1 cellular context compared by ENCODE assay signal in the genomic region with DNA sequence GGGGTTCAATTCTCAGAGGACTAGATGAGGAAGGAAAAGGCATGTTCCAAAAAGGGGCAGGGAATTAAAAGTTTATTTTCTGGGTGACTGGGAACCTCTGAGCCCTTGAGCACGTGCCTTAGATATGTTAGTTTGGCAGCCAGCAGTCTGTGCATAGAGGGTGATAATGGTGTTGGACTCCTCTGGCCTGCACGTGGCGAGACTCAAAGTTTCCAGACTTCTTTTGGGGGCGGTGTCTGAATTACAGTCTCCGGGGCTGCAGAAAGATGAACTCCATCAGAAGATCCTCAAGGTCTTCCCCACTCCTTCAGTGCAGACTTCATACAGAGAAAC.
A peak's percentile ranks its signal among the peaks of the same experiment; 100 is the strongest.
TF ChIP-seq lines count a peak whose summit lies in the region.

No MANE protein-coding gene starts in this region.

TF ChIP-seq in HepG2, 621 proteins besides CTCF, POLR2A, EP300 and RAD21 (continued from another document and continues in another):
- TF ChIP-seq SOX13 (IDR thresholded peaks at IDR 0.05) (no peak), SOX13 (CRISPR knock-in tag; conservative IDR thresholded peaks at IDR 0.05 in 1 of 2, IDR thresholded peaks at IDR 0.05 in 1 of 2) (no peak), TSC22D2 (CRISPR knock-in tag; IDR thresholded peaks at IDR 0.05; ENCODE audit: borderline replicate concordance) (no peak), SKI (IDR thresholded peaks at IDR 0.05; ENCODE audit: partially characterized antibody) (no peak), RFX1 (IDR thresholded peaks at IDR 0.05) (no peak), CBX2 (IDR thresholded peaks at IDR 0.05; ENCODE audit: low read depth, low read length) (no peak), CBX2 (CRISPR knock-in tag; IDR thresholded peaks at IDR 0.05; ENCODE audit: low read depth) (no peak), ZNF230 (CRISPR knock-in tag; IDR thresholded peaks at IDR 0.05) (0 out of 2 replicates have a peak, but pooled peaks have one; percentile 24), SOX5 (CRISPR knock-in tag; IDR thresholded peaks at IDR 0.05; ENCODE audit: borderline replicate concordance) (no peak), MED1 (CRISPR knock-in tag; IDR thresholded peaks at IDR 0.05) (no peak), CBX1 (IDR thresholded peaks at IDR 0.05; ENCODE audit: low read depth) (no peak), SAP130 (CRISPR knock-in tag; IDR thresholded peaks at IDR 0.05; ENCODE audit: low read depth) (peak; percentile 16; the same call in 1 of the 2 replicates), MAFG (CRISPR knock-in tag; IDR thresholded peaks at IDR 0.05) (no peak), ZSCAN30 (CRISPR knock-in tag; IDR thresholded peaks at IDR 0.05) (no peak), SIN3B (IDR thresholded peaks at IDR 0.05; ENCODE audit: low read length) (no peak), ZBTB3 (CRISPR knock-in tag; IDR thresholded peaks at IDR 0.05; ENCODE audit: borderline replicate concordance, low read depth) (no peak), TGIF2 (CRISPR knock-in tag; IDR thresholded peaks at IDR 0.05) (no peak), NFKBIZ (CRISPR knock-in tag; IDR thresholded peaks at IDR 0.05) (no peak), ZNF766 (CRISPR knock-in tag; IDR thresholded peaks at IDR 0.05; ENCODE audit: borderline replicate concordance) (no peak), ZNF101 (CRISPR knock-in tag; IDR thresholded peaks at IDR 0.05; ENCODE audit: borderline replicate concordance, low read depth) (no peak)
- TF ChIP-seq, protein P1, sequence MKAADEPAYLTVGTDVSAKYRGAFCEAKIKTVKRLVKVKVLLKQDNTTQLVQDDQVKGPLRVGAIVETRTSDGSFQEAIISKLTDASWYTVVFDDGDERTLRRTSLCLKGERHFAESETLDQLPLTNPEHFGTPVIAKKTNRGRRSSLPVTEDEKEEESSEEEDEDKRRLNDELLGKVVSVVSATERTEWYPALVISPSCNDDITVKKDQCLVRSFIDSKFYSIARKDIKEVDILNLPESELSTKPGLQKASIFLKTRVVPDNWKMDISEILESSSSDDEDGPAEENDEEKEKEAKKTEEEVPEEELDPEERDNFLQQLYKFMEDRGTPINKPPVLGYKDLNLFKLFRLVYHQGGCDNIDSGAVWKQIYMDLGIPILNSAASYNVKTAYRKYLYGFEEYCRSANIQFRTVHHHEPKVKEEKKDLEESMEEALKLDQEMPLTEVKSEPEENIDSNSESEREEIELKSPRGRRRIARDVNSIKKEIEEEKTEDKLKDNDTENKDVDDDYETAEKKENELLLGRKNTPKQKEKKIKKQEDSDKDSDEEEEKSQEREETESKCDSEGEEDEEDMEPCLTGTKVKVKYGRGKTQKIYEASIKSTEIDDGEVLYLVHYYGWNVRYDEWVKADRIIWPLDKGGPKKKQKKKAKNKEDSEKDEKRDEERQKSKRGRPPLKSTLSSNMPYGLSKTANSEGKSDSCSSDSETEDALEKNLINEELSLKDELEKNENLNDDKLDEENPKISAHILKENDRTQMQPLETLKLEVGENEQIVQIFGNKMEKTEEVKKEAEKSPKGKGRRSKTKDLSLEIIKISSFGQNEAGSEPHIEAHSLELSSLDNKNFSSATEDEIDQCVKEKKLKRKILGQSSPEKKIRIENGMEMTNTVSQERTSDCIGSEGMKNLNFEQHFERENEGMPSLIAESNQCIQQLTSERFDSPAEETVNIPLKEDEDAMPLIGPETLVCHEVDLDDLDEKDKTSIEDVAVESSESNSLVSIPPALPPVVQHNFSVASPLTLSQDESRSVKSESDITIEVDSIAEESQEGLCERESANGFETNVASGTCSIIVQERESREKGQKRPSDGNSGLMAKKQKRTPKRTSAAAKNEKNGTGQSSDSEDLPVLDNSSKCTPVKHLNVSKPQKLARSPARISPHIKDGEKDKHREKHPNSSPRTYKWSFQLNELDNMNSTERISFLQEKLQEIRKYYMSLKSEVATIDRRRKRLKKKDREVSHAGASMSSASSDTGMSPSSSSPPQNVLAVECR (CRISPR knock-in tag; IDR thresholded peaks at IDR 0.05; ENCODE audit: borderline replicate concordance) = no peak; the same call in 1 of the 2 replicates
- TF ChIP-seq, protein P2, sequence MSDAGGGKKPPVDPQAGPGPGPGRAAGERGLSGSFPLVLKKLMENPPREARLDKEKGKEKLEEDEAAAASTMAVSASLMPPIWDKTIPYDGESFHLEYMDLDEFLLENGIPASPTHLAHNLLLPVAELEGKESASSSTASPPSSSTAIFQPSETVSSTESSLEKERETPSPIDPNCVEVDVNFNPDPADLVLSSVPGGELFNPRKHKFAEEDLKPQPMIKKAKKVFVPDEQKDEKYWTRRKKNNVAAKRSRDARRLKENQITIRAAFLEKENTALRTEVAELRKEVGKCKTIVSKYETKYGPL (CRISPR knock-in tag; IDR thresholded peaks at IDR 0.05) = no peak
- TF ChIP-seq, protein P3, sequence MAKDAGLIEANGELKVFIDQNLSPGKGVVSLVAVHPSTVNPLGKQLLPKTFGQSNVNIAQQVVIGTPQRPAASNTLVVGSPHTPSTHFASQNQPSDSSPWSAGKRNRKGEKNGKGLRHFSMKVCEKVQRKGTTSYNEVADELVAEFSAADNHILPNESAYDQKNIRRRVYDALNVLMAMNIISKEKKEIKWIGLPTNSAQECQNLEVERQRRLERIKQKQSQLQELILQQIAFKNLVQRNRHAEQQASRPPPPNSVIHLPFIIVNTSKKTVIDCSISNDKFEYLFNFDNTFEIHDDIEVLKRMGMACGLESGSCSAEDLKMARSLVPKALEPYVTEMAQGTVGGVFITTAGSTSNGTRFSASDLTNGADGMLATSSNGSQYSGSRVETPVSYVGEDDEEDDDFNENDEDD (CRISPR knock-in tag; IDR thresholded peaks at IDR 0.05; ENCODE audit: borderline replicate concordance) = no peak
- TF ChIP-seq, protein P4, sequence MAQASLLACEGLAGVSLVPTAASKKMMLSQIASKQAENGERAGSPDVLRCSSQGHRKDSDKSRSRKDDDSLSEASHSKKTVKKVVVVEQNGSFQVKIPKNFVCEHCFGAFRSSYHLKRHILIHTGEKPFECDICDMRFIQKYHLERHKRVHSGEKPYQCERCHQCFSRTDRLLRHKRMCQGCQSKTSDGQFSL (CRISPR knock-in tag; IDR thresholded peaks at IDR 0.05) = no peak
- TF ChIP-seq, protein P5, sequence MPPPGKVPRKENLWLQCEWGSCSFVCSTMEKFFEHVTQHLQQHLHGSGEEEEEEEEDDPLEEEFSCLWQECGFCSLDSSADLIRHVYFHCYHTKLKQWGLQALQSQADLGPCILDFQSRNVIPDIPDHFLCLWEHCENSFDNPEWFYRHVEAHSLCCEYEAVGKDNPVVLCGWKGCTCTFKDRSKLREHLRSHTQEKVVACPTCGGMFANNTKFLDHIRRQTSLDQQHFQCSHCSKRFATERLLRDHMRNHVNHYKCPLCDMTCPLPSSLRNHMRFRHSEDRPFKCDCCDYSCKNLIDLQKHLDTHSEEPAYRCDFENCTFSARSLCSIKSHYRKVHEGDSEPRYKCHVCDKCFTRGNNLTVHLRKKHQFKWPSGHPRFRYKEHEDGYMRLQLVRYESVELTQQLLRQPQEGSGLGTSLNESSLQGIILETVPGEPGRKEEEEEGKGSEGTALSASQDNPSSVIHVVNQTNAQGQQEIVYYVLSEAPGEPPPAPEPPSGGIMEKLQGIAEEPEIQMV (CRISPR knock-in tag; IDR thresholded peaks at IDR 0.05; ENCODE audit: low read depth) = 0 out of 2 replicates have a peak, but pooled peaks have one; percentile 16
- TF ChIP-seq, protein P6, sequence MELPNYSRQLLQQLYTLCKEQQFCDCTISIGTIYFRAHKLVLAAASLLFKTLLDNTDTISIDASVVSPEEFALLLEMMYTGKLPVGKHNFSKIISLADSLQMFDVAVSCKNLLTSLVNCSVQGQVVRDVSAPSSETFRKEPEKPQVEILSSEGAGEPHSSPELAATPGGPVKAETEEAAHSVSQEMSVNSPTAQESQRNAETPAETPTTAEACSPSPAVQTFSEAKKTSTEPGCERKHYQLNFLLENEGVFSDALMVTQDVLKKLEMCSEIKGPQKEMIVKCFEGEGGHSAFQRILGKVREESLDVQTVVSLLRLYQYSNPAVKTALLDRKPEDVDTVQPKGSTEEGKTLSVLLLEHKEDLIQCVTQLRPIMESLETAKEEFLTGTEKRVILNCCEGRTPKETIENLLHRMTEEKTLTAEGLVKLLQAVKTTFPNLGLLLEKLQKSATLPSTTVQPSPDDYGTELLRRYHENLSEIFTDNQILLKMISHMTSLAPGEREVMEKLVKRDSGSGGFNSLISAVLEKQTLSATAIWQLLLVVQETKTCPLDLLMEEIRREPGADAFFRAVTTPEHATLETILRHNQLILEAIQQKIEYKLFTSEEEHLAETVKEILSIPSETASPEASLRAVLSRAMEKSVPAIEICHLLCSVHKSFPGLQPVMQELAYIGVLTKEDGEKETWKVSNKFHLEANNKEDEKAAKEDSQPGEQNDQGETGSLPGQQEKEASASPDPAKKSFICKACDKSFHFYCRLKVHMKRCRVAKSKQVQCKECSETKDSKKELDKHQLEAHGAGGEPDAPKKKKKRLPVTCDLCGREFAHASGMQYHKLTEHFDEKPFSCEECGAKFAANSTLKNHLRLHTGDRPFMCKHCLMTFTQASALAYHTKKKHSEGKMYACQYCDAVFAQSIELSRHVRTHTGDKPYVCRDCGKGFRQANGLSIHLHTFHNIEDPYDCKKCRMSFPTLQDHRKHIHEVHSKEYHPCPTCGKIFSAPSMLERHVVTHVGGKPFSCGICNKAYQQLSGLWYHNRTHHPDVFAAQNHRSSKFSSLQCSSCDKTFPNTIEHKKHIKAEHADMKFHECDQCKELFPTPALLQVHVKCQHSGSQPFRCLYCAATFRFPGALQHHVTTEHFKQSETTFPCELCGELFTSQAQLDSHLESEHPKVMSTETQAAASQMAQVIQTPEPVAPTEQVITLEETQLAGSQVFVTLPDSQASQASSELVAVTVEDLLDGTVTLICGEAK (IDR thresholded peaks at IDR 0.05) = no peak
- TF ChIP-seq, protein P6 (CRISPR knock-in tag; IDR thresholded peaks at IDR 0.05) = no peak
- TF ChIP-seq, protein P7, sequence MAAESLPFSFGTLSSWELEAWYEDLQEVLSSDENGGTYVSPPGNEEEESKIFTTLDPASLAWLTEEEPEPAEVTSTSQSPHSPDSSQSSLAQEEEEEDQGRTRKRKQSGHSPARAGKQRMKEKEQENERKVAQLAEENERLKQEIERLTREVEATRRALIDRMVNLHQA (CRISPR knock-in tag; IDR thresholded peaks at IDR 0.05) = no peak
- TF ChIP-seq, protein P8, sequence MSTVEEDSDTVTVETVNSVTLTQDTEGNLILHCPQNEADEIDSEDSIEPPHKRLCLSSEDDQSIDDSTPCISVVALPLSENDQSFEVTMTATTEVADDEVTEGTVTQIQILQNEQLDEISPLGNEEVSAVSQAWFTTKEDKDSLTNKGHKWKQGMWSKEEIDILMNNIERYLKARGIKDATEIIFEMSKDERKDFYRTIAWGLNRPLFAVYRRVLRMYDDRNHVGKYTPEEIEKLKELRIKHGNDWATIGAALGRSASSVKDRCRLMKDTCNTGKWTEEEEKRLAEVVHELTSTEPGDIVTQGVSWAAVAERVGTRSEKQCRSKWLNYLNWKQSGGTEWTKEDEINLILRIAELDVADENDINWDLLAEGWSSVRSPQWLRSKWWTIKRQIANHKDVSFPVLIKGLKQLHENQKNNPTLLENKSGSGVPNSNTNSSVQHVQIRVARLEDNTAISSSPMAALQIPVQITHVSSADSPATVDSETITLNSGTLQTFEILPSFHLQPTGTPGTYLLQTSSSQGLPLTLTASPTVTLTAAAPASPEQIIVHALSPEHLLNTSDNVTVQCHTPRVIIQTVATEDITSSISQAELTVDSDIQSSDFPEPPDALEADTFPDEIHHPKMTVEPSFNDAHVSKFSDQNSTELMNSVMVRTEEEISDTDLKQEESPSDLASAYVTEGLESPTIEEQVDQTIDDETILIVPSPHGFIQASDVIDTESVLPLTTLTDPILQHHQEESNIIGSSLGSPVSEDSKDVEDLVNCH (CRISPR knock-in tag; IDR thresholded peaks at IDR 0.05) = no peak
- TF ChIP-seq, protein P9, sequence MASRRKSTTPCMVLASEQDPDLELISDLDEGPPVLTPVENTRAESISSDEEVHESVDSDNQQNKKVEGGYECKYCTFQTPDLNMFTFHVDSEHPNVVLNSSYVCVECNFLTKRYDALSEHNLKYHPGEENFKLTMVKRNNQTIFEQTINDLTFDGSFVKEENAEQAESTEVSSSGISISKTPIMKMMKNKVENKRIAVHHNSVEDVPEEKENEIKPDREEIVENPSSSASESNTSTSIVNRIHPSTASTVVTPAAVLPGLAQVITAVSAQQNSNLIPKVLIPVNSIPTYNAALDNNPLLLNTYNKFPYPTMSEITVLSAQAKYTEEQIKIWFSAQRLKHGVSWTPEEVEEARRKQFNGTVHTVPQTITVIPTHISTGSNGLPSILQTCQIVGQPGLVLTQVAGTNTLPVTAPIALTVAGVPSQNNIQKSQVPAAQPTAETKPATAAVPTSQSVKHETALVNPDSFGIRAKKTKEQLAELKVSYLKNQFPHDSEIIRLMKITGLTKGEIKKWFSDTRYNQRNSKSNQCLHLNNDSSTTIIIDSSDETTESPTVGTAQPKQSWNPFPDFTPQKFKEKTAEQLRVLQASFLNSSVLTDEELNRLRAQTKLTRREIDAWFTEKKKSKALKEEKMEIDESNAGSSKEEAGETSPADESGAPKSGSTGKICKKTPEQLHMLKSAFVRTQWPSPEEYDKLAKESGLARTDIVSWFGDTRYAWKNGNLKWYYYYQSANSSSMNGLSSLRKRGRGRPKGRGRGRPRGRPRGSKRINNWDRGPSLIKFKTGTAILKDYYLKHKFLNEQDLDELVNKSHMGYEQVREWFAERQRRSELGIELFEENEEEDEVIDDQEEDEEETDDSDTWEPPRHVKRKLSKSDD (CRISPR knock-in tag; IDR thresholded peaks at IDR 0.05; ENCODE audit: low read depth) = no peak
